Comparison of ENCODE assay signal across 27 cellular contexts in genomic region chr3:47897954-47898353, GRCh38.
"Had no signal": no experiment of that assay in that cellular context is flagged by ENCODE, and none has a peak within 500 bp of the region (broad histone marks: within the 10 kb centered on the region; RNA-seq: fewer than 3 reads in every experiment).

No MANE protein-coding gene starts in this region.

- H3K9me3 Mint-ChIP-seq: activated CD4-positive, alpha-beta memory T cell treated with anti-CD3 and anti-CD28 coated beads for 36 hours; activated CD4-positive, alpha-beta T cell treated with anti-CD3 and anti-CD28 coated beads, Interleukin-2, amount 10 ng/mL, durations not matched to agents 24 days and 14 days; activated T-cell treated with anti-CD3 and anti-CD28 coated beads, Interleukin-2, amount 50 U/mL, for 72 hours; activated T-helper 2 cell treated with anti-CD3 and anti-CD28 coated beads, Interferon-gamma antibody, Interleukin-2, Interleukin-4, amounts not matched to agents 10 μg/mL and 5 μg/mL and 100 μg/mL, durations not matched to agents 14 hours and 24 hours and 36 hours; brain; central memory CD8-positive, alpha-beta T cell; WTC11 had no signal

- H3K4me1 Mint-ChIP-seq: central memory CD8-positive, alpha-beta T cell had no signal

- H3K27me3 Mint-ChIP-seq: activated CD4-positive, alpha-beta memory T cell treated with anti-CD3 and anti-CD28 coated beads for 36 hours; activated CD4-positive, alpha-beta T cell treated with anti-CD3 and anti-CD28 coated beads, Interleukin-2, amount 10 ng/mL, durations not matched to agents 24 days and 14 days; brain; central memory CD8-positive, alpha-beta T cell had no signal

- H3K27me3 ChIP-seq: MG63 had no signal

- H3K27ac Mint-ChIP-seq: activated CD4-positive, alpha-beta memory T cell treated with anti-CD3 and anti-CD28 coated beads for 36 hours; activated CD4-positive, alpha-beta T cell treated with anti-CD3 and anti-CD28 coated beads, Interleukin-2, amount 10 ng/mL, durations not matched to agents 24 days and 14 days; activated T-cell treated with anti-CD3 and anti-CD28 coated beads, Interleukin-2, amount 50 U/mL, for 72 hours; activated T-helper 2 cell treated with anti-CD3 and anti-CD28 coated beads, Interferon-gamma antibody, Interleukin-2, Interleukin-4, amounts not matched to agents 10 μg/mL and 5 μg/mL and 100 μg/mL, durations not matched to agents 14 hours and 24 hours and 36 hours; WTC11 had no signal

- H3K27ac ChIP-seq: SK-N-MC had no signal

- DNase-seq: activated CD4-positive, alpha-beta memory T cell treated with anti-CD3 and anti-CD28 coated beads for 36 hours; activated CD4-positive, alpha-beta T cell treated with anti-CD3 and anti-CD28 coated beads, Interleukin-2, amount 10 ng/mL, durations not matched to agents 24 days and 14 days; activated CD4-positive, CD25-positive, alpha-beta regulatory T cell treated with anti-CD3 and anti-CD28 coated beads, Interleukin-2, amount 50 U/mL, for 72 hours; activated CD8-positive, alpha-beta memory T cell treated with anti-CD3 and anti-CD28 coated beads, Interleukin-2, amount 50 U/mL, for 4 hours; activated gamma-delta T cell treated with Interleukin-2 at 50 U/mL for 16 hours; activated naive CD4-positive, alpha-beta T cell treated with anti-CD3 and anti-CD28 coated beads, Interleukin-2, amount 50 U/mL, for 16 hours; activated T-cell treated with anti-CD3 and anti-CD28 coated beads, Interleukin-2, amount 50 U/mL, for 72 hours; amygdala; MG63; MV-4-11; NCI-H1092 treated with DMSO at 0.1 percent for 48 hours; NCI-H1417 treated with DMSO at 0.1 percent for 48 hours; NCI-H1694; NCI-H2029; NCI-H510A treated with DMSO at 0.1 percent for 48 hours; NCI-H69; NK-92 treated with Interleukin-12 subunit alpha and Interleukin-12 subunit beta, amount 100 ng/mL, for 24 hours; OCI-M1; RPMI8226; T-helper 1 cell had no signal

- H3K9me3 ChIP-seq: MG63 had no signal

- ATAC-seq: activated T-cell treated with anti-CD3 and anti-CD28 coated beads, Interleukin-2, amount 50 U/mL, for 72 hours; Panc1; Right ventricle myocardium inferior; WTC11 had no signal

- H3K4me3 ChIP-seq: MG63, SK-N-MC had no signal

- H3K4me3 Mint-ChIP-seq: activated CD4-positive, alpha-beta memory T cell treated with anti-CD3 and anti-CD28 coated beads for 36 hours; activated CD4-positive, alpha-beta T cell treated with anti-CD3 and anti-CD28 coated beads, Interleukin-2, amount 10 ng/mL, durations not matched to agents 24 days and 14 days; activated T-cell treated with anti-CD3 and anti-CD28 coated beads, Interleukin-2, amount 50 U/mL, for 72 hours; brain; central memory CD8-positive, alpha-beta T cell; WTC11 had no signal
